19 cellular contexts compared by ENCODE assay signal in genomic region chr6:35664945-35665344, GRCh38. TPM values are rescaled to one million over a fixed set of nuclear protein-coding genes. Genes with fewer than 3 reads are reported as not detected.
DNase-seq lines count a peak whose midpoint lies in the region; TF ChIP-seq lines count a peak whose summit lies in the region.
"Had no signal": no experiment of that assay in that cellular context is flagged by ENCODE, and none has a peak within 500 bp of the region (broad histone marks: within the 10 kb centered on the region; RNA-seq: fewer than 3 reads in every experiment).

No MANE protein-coding gene starts in this region.

- H3K27me3 ChIP-seq in A673 (replicated peaks; ENCODE audit: insufficient read depth, low read depth, low read length, poor library complexity) (no peaks in the 10 kb centered on the region), BLaER1 (no peaks in the 10 kb centered on the region), neuronal stem cell (ENCODE audit: control insufficient read depth in 3 of 3, insufficient read depth in 3 of 3, low read depth in 1 of 3, low read length in 3 of 3) (no peaks in the 10 kb centered on the region)
- H3K27me3 ChIP-seq: colonic mucosa, heart right ventricle, neutrophil, SJCRH30, spleen, upper lobe of left lung had no signal

- no peaks in the 10 kb centered on the region for H3K79me1 ChIP-seq in neuronal stem cell (ENCODE audit: low read depth, low read length)

- peak overlapping the region; percentile 44 for H3K4me2 ChIP-seq in BLaER1
- no peak overlapping the region for H3K4me2 ChIP-seq in neuronal stem cell (ENCODE audit: insufficient read depth, low read length, poor library complexity, severe bottlenecking)
- H3K4me2 ChIP-seq: PC-9 had no signal

- intact Hi-C loops in A673 (cut with micrococcal nuclease; ENCODE audit: unreplicated experiment), result no loop called here

- H3K4ac ChIP-seq in neuronal stem cell (ENCODE audit: low read length), result no peak overlapping the region

- no peak overlapping the region for H2BK12ac ChIP-seq in neuronal stem cell (ENCODE audit: low read length)

- H3K36me3 ChIP-seq in A673 (ENCODE audit: insufficient read depth, low read length, poor library complexity, severe bottlenecking), result no peaks in the 10 kb centered on the region
- H3K36me3 ChIP-seq in BLaER1, result no peaks in the 10 kb centered on the region
- H3K36me3 ChIP-seq in neuronal stem cell (replicated peaks in 1 of 2; ENCODE audit: control insufficient read depth in 2 of 2, insufficient read depth in 2 of 2, low read length in 2 of 2), result peaks cover 0 to 8% of the 10 kb centered on the region in 2 donors
- H3K36me3 ChIP-seq: colonic mucosa, neutrophil, SJCRH30 had no signal

- peak overlapping the region; percentile 64 for H3K27ac ChIP-seq in A673 (ENCODE audit: low read depth, low read length, poor library complexity, severe bottlenecking)
- H3K27ac ChIP-seq in BLaER1, result no peak overlapping the region
- H3K27ac ChIP-seq in RWPE1, result peak overlapping the region; percentile 62
- H3K27ac ChIP-seq in neuronal stem cell (replicated peaks; ENCODE audit: low read length), result no peak overlapping the region
- H3K27ac ChIP-seq: colonic mucosa, neutrophil, PC-9, SJCRH30, upper lobe of left lung had no signal

- no peak for DNase-seq in A673 (ENCODE audit: low spot score)
- DNase-seq in RWPE1 (ENCODE audit: low spot score), result no peak
- DNase-seq in fibroblast of pulmonary artery (ENCODE audit: low read depth), result peak; percentile 34
- DNase-seq in neuronal stem cell (ENCODE audit: low spot score), result no peak
- DNase-seq in hypothalamus (lab: John Stamatoyannopoulos, UW), result no peak
- DNase-seq in dermis blood vessel endothelial cell, result no peak
- DNase-seq: colonic mucosa, GDM1, heart right ventricle, HFFc6, immature natural killer cell, NCI-H146, NCI-H226, PC-9, SJCRH30, spleen, upper lobe of left lung had no signal

- no peak overlapping the region for H4K8ac ChIP-seq in neuronal stem cell (ENCODE audit: low read depth, low read length)

- POLR2A ChIA-PET in A673 (lab: Charles Lee; ENCODE audit: low non-redundant PET) (no interaction called here), RWPE1 (lab: Yijun Ruan, JAX; ENCODE audit: low non-redundant PET) (no interaction called here)

- CTCF ChIA-PET in A673 (lab: Charles Lee) (interaction anchor here (0.6 kb wide), 1 partner anchor 142 kb away, joined by 6 read pairs; no protein-coding TSS in a partner anchor), RWPE1 (lab: Yijun Ruan, JAX) (interaction anchor here (0.7 to 1.2 kb wide), 2 partner anchors 24 to 67 kb away, joined by 4 to 5 read pairs; no protein-coding TSS in a partner anchor)

- no peak overlapping the region for H2BK5ac ChIP-seq in neuronal stem cell (ENCODE audit: low read length)

- no CpG with 5 or more reads among the region's 3 CpGs for WGBS in neuronal stem cell (ENCODE audit: extremely low coverage in 2 of 2, insufficient read length in 2 of 2, insufficient replicate concordance in 1 of 2), 2 donors

- no peak overlapping the region for H3K14ac ChIP-seq in neuronal stem cell (ENCODE audit: low read length)

- peaks cover 33% of the 10 kb centered on the region for H4K20me1 ChIP-seq in BLaER1

- H2BK15ac ChIP-seq in neuronal stem cell (ENCODE audit: low read length), result no peak overlapping the region

- no peak overlapping the region for H2AK5ac ChIP-seq in neuronal stem cell (ENCODE audit: low read depth, low read length)

- H3K9ac ChIP-seq in BLaER1, result no peak overlapping the region
- no peak overlapping the region for H3K9ac ChIP-seq in neuronal stem cell (ENCODE audit: low read depth, low read length, poor library complexity)

- H3K9me3 ChIP-seq in A673 (ENCODE audit: low read depth, low read length, poor library complexity, severe bottlenecking), result no peaks in the 10 kb centered on the region
- no peaks in the 10 kb centered on the region for H3K9me3 ChIP-seq in BLaER1
- H3K9me3 ChIP-seq in neuronal stem cell (replicated peaks in 1 of 2; ENCODE audit: control insufficient read depth in 2 of 2, insufficient read depth in 1 of 2, low read depth in 1 of 2, low read length in 2 of 2), result peaks cover 0 to 2% of the 10 kb centered on the region in 2 donors
- H3K9me3 ChIP-seq: colonic mucosa, heart right ventricle, neutrophil, SJCRH30, spleen, upper lobe of left lung had no signal

- H3K4me3 ChIP-seq in A673 (ENCODE audit: low read depth, low read length, poor library complexity, severe bottlenecking) (no peak overlapping the region), BLaER1 (no peak overlapping the region), fibroblast of pulmonary artery (replicated peaks; ENCODE audit: low read depth, low read length) (no peak overlapping the region), neuronal stem cell (ENCODE audit: low read length in 2 of 2) (no peak overlapping the region)
- H3K4me3 ChIP-seq: colonic mucosa, heart right ventricle, PC-9, SJCRH30, upper lobe of left lung had no signal

- H3K18ac ChIP-seq in neuronal stem cell (ENCODE audit: low read length), result no peak overlapping the region

- no peak overlapping the region for H4K91ac ChIP-seq in neuronal stem cell (ENCODE audit: low read depth, low read length, poor library complexity)

- TF ChIP-seq CTCF in A673 (conservative IDR thresholded peaks at IDR 0.05; ENCODE audit: low read depth, low read length), result no peak
- TF ChIP-seq CTCF in RWPE1 (conservative IDR thresholded peaks at IDR 0.05; ENCODE audit: low read depth), result no peak
- no peak for TF ChIP-seq CTCF in fibroblast of pulmonary artery (IDR thresholded peaks at IDR 0.05; ENCODE audit: low read length, missing control alignments)

- H3K23ac ChIP-seq in neuronal stem cell (ENCODE audit: low read depth, low read length, poor library complexity), result no peak overlapping the region

- no peak overlapping the region for H2BK120ac ChIP-seq in neuronal stem cell (ENCODE audit: low read depth, low read length)

- H2AFZ ChIP-seq in neuronal stem cell (ENCODE audit: low read length), result no peak overlapping the region
- H2AFZ ChIP-seq: PC-9 had no signal

- H3K4me1 ChIP-seq in A673 (ENCODE audit: insufficient read depth, low read length, poor library complexity, severe bottlenecking), result peaks cover 48% of the 10 kb centered on the region
- H3K4me1 ChIP-seq in BLaER1, result peaks cover 57% of the 10 kb centered on the region
- H3K4me1 ChIP-seq in neuronal stem cell (ENCODE audit: control insufficient read depth in 2 of 2, insufficient read depth in 1 of 2, low read depth in 1 of 2, low read length in 2 of 2), result peaks cover 4 to 21% of the 10 kb centered on the region in 2 donors
- H3K4me1 ChIP-seq: colonic mucosa, SJCRH30 had no signal

- BruUV-seq in A673 (replicated peaks; lab: Mats Ljungman, UMichigan), result no TSS peak

RNA-seq across cellular contexts. Expression of gene FKBP5, which starts 23.8 kb away (rescaled TPM):
- total RNA-seq in A673 (2021) (20.4 and 26.2 TPM in 2 replicates), dermis blood vessel endothelial cell (40.0 and 73.4 TPM in 2 replicates)
- polyA plus RNA-seq in neuronal stem cell (2013, experiment 1 of 2), result 30.2 TPM
- 30.5 TPM for polyA plus RNA-seq in neuronal stem cell (2013, experiment 2 of 2)
- total RNA-seq: SJCRH30 had no signal

Comparison
In these comparisons a context has a peak if more than half of its experiments do, and no peak if none do; other contexts are left out.
1. H3K27ac ChIP-seq: peak in A673 (single experiment) and RWPE1 (single experiment); none in BLaER1 (single experiment) and neuronal stem cell (single experiment).